Comparison of ENCODE assay signal across 24 cellular contexts in the genomic region with DNA sequence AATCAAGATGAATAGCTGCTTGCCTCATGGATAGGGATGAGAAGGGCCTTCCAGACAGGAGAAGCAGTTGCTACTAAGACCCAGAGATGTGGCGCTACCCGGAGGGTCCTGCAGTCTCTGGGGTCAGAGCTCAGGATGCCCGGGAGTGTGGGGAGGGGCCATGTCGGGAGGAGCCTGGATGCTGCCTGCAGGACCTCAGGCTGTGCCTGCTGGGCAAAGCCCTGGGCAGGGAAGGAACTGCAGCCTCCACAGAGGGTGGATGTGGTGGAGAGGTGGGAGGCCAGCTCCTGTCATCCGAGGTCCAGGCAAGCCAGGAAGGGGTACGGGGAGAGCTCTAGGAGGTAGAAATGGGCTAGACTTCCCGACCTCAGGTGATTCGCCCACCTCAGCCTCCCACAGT. TPM values are rescaled to one million over a fixed set of nuclear protein-coding genes. Genes with fewer than 3 reads are reported as not detected.
DNase-seq lines count a peak whose midpoint lies in the region; ATAC-seq, FAIRE-seq and TF ChIP-seq lines count a peak whose summit lies in the region.
"Had no signal": no experiment of that assay in that cellular context is flagged by ENCODE, and none has a peak within 500 bp of the region (broad histone marks: within the 10 kb centered on the region; RNA-seq: fewer than 3 reads in every experiment).

No MANE protein-coding gene starts in this region.

- H3K4me2 ChIP-seq in HepG2 (ENCODE audit: low read depth, low read length), result no peak overlapping the region

- H3K27me3 Mint-ChIP-seq in central memory CD8-positive, alpha-beta T cell, result no peaks in the 10 kb centered on the region
- H3K27me3 Mint-ChIP-seq in natural killer cell treated with Interleukin-12 subunit alpha and Interleukin-12 subunit beta and Interleukin-15 and Interleukin-18, amount 100 ng/mL, for 72 hours, result no peaks in the 10 kb centered on the region
- no peaks in the 10 kb centered on the region for H3K27me3 Mint-ChIP-seq in chondrocyte (ENCODE audit: low read depth)

- POLR2A ChIA-PET in HepG2 (lab: Yijun Ruan, JAX), result no interaction called here

- H3K9me3 Mint-ChIP-seq in central memory CD8-positive, alpha-beta T cell, result no peaks in the 10 kb centered on the region
- no peaks in the 10 kb centered on the region for H3K9me3 Mint-ChIP-seq in natural killer cell treated with Interleukin-12 subunit alpha and Interleukin-12 subunit beta and Interleukin-15 and Interleukin-18, amount 100 ng/mL, for 72 hours
- no peaks in the 10 kb centered on the region for H3K9me3 Mint-ChIP-seq in chondrocyte (ENCODE audit: low read depth)

- ATAC-seq in HepG2, result no peak
- ATAC-seq in central memory CD8-positive, alpha-beta T cell (replicated peaks; ENCODE audit: extremely low read depth, poor library complexity, severe bottlenecking), result no peak
- ATAC-seq in natural killer cell treated with Interleukin-12 subunit alpha and Interleukin-12 subunit beta and Interleukin-15 and Interleukin-18, amount 100 ng/mL, for 72 hours, result no peak
- ATAC-seq: HCT116 had no signal

- H3K4me3 Mint-ChIP-seq in central memory CD8-positive, alpha-beta T cell, result no peak overlapping the region
- no peak overlapping the region for H3K4me3 Mint-ChIP-seq in natural killer cell treated with Interleukin-12 subunit alpha and Interleukin-12 subunit beta and Interleukin-15 and Interleukin-18, amount 100 ng/mL, for 72 hours
- H3K4me3 Mint-ChIP-seq in chondrocyte (ENCODE audit: unreplicated experiment), result no peak overlapping the region

- TF ChIP-seq CTCF in liver (IDR thresholded peaks at IDR 0.05; ENCODE audit: low read depth, low read length, missing input control) (no peak), HepG2 (CRISPR knock-in tag; IDR thresholded peaks at IDR 0.05) (no peak), chondrocyte (IDR thresholded peaks at IDR 0.05) (no peak)

- H3K4me1 Mint-ChIP-seq in central memory CD8-positive, alpha-beta T cell, result peaks cover 33% of the 10 kb centered on the region
- H3K4me1 Mint-ChIP-seq in natural killer cell treated with Interleukin-12 subunit alpha and Interleukin-12 subunit beta and Interleukin-15 and Interleukin-18, amount 100 ng/mL, for 72 hours (ENCODE audit: low read depth in 2 of 2), result peaks cover 15 to 44% of the 10 kb centered on the region in 2 donors
- H3K4me1 Mint-ChIP-seq in chondrocyte (ENCODE audit: low read depth), result no peaks in the 10 kb centered on the region

- H4K20me1 ChIP-seq in HepG2 (ENCODE audit: insufficient read depth, low read length), result peaks cover 5% of the 10 kb centered on the region; the same call in 1 of the 2 replicates

- H3K4me3 ChIP-seq in liver (ENCODE audit: low read depth in 1 of 3, low read length in 3 of 3) (no peak overlapping the region), HepG2 (replicated peaks in 1 of 3; ENCODE audit: insufficient read depth in 1 of 3, low read depth in 2 of 3, low read length in 3 of 3) (no peak overlapping the region)

- H3K9ac ChIP-seq in liver (ENCODE audit: low read depth in 1 of 2, low read length in 2 of 2) (no peak overlapping the region), HepG2 (ENCODE audit: insufficient read depth, low read depth, low read length) (no peak overlapping the region)

- BruUV-seq in HepG2 (replicated peaks; lab: Mats Ljungman, UMichigan), result no TSS peak

- FAIRE-seq in HepG2 (lab: Jason Lieb, UNC) (no peak), GM12892 (lab: Jason Lieb, UNC) (no peak)
- FAIRE-seq: A204.1, D721Med, G401.6 had no signal

- no peak for TF ChIP-seq EP300 in HepG2 (IDR thresholded peaks at IDR 0.05; ENCODE audit: low read depth in 2 of 2, low read length in 2 of 2)
- TF ChIP-seq EP300 in HepG2 (CRISPR knock-in tag; IDR thresholded peaks at IDR 0.05; ENCODE audit: borderline replicate concordance), result no peak

- intact Hi-C loops in HepG2 (cut with micrococcal nuclease; ENCODE audit: unreplicated experiment), result no loop called here

- peak overlapping the region; percentile 84 to 91 for H3K27ac ChIP-seq in liver (ENCODE audit: low read depth in 1 of 2, low read length in 2 of 2)
- H3K27ac ChIP-seq in HepG2 (ENCODE audit: extremely low read length, insufficient read depth, low read length), result no peak overlapping the region

- peaks cover 20% of the 10 kb centered on the region for H3K36me3 Mint-ChIP-seq in central memory CD8-positive, alpha-beta T cell (ENCODE audit: insufficient read depth)
- no peaks in the 10 kb centered on the region for H3K36me3 Mint-ChIP-seq in natural killer cell treated with Interleukin-12 subunit alpha and Interleukin-12 subunit beta and Interleukin-15 and Interleukin-18, amount 100 ng/mL, for 72 hours
- no peaks in the 10 kb centered on the region for H3K36me3 Mint-ChIP-seq in chondrocyte (ENCODE audit: low read depth)

- no peaks in the 10 kb centered on the region for H3K9me3 ChIP-seq in liver (ENCODE audit: control insufficient read depth in 4 of 4, low read length in 3 of 4)
- no peaks in the 10 kb centered on the region for H3K9me3 ChIP-seq in HepG2 (ENCODE audit: low read length)

- TF ChIP-seq POLR2A in HepG2 (IDR thresholded peaks at IDR 0.05; ENCODE audit: insufficient read depth in 1 of 2, low read depth in 2 of 2, low read length in 2 of 2) (no peak), GM12892 (IDR thresholded peaks at IDR 0.05; ENCODE audit: low read depth, low read length) (no peak)

- no peak for DNase-seq in HepG2 (ENCODE audit: low spot score)
- DNase-seq in central memory CD8-positive, alpha-beta T cell (ENCODE audit: low spot score in 2 of 2), result no peak
- DNase-seq in natural killer cell treated with Interleukin-12 subunit alpha and Interleukin-12 subunit beta and Interleukin-15 and Interleukin-18, amount 100 ng/mL, for 72 hours (ENCODE audit: low spot score), result no peak
- DNase-seq in activated CD4-positive, CD25-positive, alpha-beta regulatory T cell treated with anti-CD3 and anti-CD28 coated beads, Interleukin-2, amount 50 U/mL, for 72 hours, result no peak
- DNase-seq in chondrocyte (ENCODE audit: low spot score), result no peak
- no peak for DNase-seq in GM12892 (ENCODE audit: insufficient read length)
- DNase-seq: GOT3, Kasumi-1, NCI-H1092 treated with DMSO at 0.1 percent for 48 hours, NCI-H1436, NCI-H187, NCI-H2081 treated with DMSO at 0.1 percent for 48 hours, NCI-H2171, NCI-H226, NCI-H510A, NCI-H69, RPMI8226, SHP77 had no signal

- no peak overlapping the region for H2AFZ ChIP-seq in HepG2 (ENCODE audit: low read length)

- CTCF ChIA-PET in HepG2 (lab: Yijun Ruan, JAX; ENCODE audit: low intra/inter-chr PET ratio, low total read pairs), result no interaction called here

- WGBS in liver, result 86% methylated on average over 8 of the region's 8 CpGs
- WGBS in HepG2 (ENCODE audit: low lambda C conversion rate), result 94% methylated on average over 8 of the region's 8 CpGs

- H3K4me1 ChIP-seq in liver (ENCODE audit: control insufficient read depth in 4 of 4, insufficient read depth in 4 of 4, low read length in 3 of 4) (peaks cover 28 to 59% (median 43%) of the 10 kb centered on the region in 4 donors), HepG2 (ENCODE audit: insufficient read depth, low read length) (peaks cover 35% of the 10 kb centered on the region)

- peaks cover 4% of the 10 kb centered on the region for H3K79me2 ChIP-seq in HepG2 (ENCODE audit: insufficient read depth, low read length)

- in situ Hi-C loops in HepG2 (cut with HindIII; ENCODE audit: extremely low pct_ligation_motif_present, low pct_unique_long_range_greater_than_20kb), result no loop called here

- peak overlapping the region; percentile 29 for H3K27ac Mint-ChIP-seq in central memory CD8-positive, alpha-beta T cell (ENCODE audit: low read depth)
- peak overlapping the region; percentile 28 to 64 for H3K27ac Mint-ChIP-seq in natural killer cell treated with Interleukin-12 subunit alpha and Interleukin-12 subunit beta and Interleukin-15 and Interleukin-18, amount 100 ng/mL, for 72 hours
- H3K27ac Mint-ChIP-seq in chondrocyte (ENCODE audit: unreplicated experiment), result no peak overlapping the region

- TF ChIP-seq RAD21 in liver (IDR thresholded peaks at IDR 0.05) (no peak), HepG2 (CRISPR knock-in tag; IDR thresholded peaks at IDR 0.05) (no peak)

- H3K36me3 ChIP-seq in liver (ENCODE audit: control insufficient read depth in 4 of 4, insufficient read depth in 3 of 4, low read depth in 1 of 4, low read length in 3 of 4) (no peaks in the 10 kb centered on the region), HepG2 (replicated peaks in 1 of 2; ENCODE audit: control insufficient read depth in 1 of 2, insufficient read depth in 2 of 2, low read length in 2 of 2) (peaks cover 2 to 18% of the 10 kb centered on the region in 2 experiments; a peak in 4 of 5 replicates)

- H3K27me3 ChIP-seq in liver (ENCODE audit: control insufficient read depth in 4 of 4, insufficient read depth in 4 of 4, low read length in 3 of 4) (no peaks in the 10 kb centered on the region), HepG2 (ENCODE audit: control insufficient read depth in 1 of 2, insufficient read depth in 2 of 2, low read length in 2 of 2) (no peaks in the 10 kb centered on the region)

RNA-seq across cellular contexts. Expression of gene PRR5, which starts 11.0 kb away (rescaled TPM):
- total RNA-seq in liver (10 to 100 TPM; 20.5 to 49.1 TPM), HepG2 (2016; rRNA removed; fragmentation: Illumina TruSeq; extraction: Trizol) (19.4 and 27.5 TPM in 2 replicates), chondrocyte (10.6 to 17.2 TPM (median 15.1 TPM) in 3 replicates)
- polyA plus RNA-seq in liver (10 to 100 TPM; 11.5 to 18.1 TPM), HepG2 (2011; rRNA removed) (11.6 and 14.2 TPM in 2 replicates)
- total RNA-seq in HepG2 (2016; cell fraction: cytosol; rRNA removed; fragmentation: Illumina TruSeq; extraction: Trizol; ENCODE audit: low read depth), result 11.8 and 14.1 TPM in 2 replicates
- total RNA-seq in HepG2 (2016; cell fraction: insoluble cytoplasmic fraction; rRNA removed; fragmentation: Illumina TruSeq; extraction: Trizol), result 18.0 and 27.8 TPM in 2 replicates
- total RNA-seq in HepG2 (2016; cell fraction: membrane; rRNA removed; fragmentation: Illumina TruSeq; extraction: Trizol), result 20.5 and 24.3 TPM in 2 replicates
- total RNA-seq in HepG2 (2016; cell fraction: nucleus; rRNA removed; fragmentation: Illumina TruSeq; extraction: Trizol), result 29.0 and 30.8 TPM in 2 replicates
- 10.6 and 15.7 TPM in 2 replicates for polyA plus RNA-seq in HepG2 (2011; cell fraction: cytosol; rRNA removed)
- 37.8 and 39.5 TPM in 2 replicates for polyA plus RNA-seq in HepG2 (2011; cell fraction: nucleus; rRNA removed)
- 9.0 and 15.0 TPM in 2 replicates for polyA plus RNA-seq in HepG2 (2012)
- polyA plus RNA-seq in HepG2 (2016; cell fraction: cytosol; fragmentation: Illumina TruSeq; extraction: Trizol; ENCODE audit: low read depth), result 15.7 and 19.9 TPM in 2 replicates
- polyA plus RNA-seq in HepG2 (2016; cell fraction: insoluble cytoplasmic fraction; fragmentation: Illumina TruSeq; extraction: Trizol; ENCODE audit: low read depth), result 27.0 and 28.3 TPM in 2 replicates
- polyA plus RNA-seq in HepG2 (2016; cell fraction: membrane; fragmentation: Illumina TruSeq; extraction: Trizol; ENCODE audit: low read depth), result 23.3 and 25.4 TPM in 2 replicates
- polyA plus RNA-seq in HepG2 (2016; cell fraction: nucleus; fragmentation: Illumina TruSeq; extraction: Trizol; ENCODE audit: insufficient read depth, low read depth), result 52.2 and 53.0 TPM in 2 replicates
- 23.9 and 28.6 TPM in 2 replicates for polyA minus RNA-seq in HepG2 (2011; rRNA and poly(A)+ RNA removed; ENCODE audit: low replicate concordance)
- polyA minus RNA-seq in HepG2 (2011; cell fraction: cytosol; rRNA and poly(A)+ RNA removed), result 6.8 and 9.5 TPM in 2 replicates
- 24.1 and 24.2 TPM in 2 replicates for polyA minus RNA-seq in HepG2 (2011; cell fraction: nucleus; rRNA and poly(A)+ RNA removed)
- total RNA-seq in natural killer cell treated with Interleukin-12 subunit alpha and Interleukin-12 subunit beta and Interleukin-15 and Interleukin-18, amount 100 ng/mL, for 72 hours, result 10 to 100 TPM; 15.7 to 29.2 TPM
- 0.66 TPM for polyA plus RNA-seq in GM12892 (2012; ENCODE audit: missing spikeins)
- total RNA-seq: M059J had no signal

RNA-seq across cellular contexts. Expression of gene ARHGAP8, which starts 39.4 kb away (rescaled TPM):
- 1 to 10 TPM in 1 of 2 donors, under 1 TPM in 1; 0.84 to 1.8 TPM for total RNA-seq in liver
- polyA plus RNA-seq in liver, result 1 to 10 TPM in 1 of 2 donors, under 1 TPM in 1; 0.58 to 1.4 TPM
- 0.07 and 0.17 TPM in 2 replicates for total RNA-seq in HepG2 (2016; rRNA removed; fragmentation: Illumina TruSeq; extraction: Trizol)
- 0.20 TPM in 1 of 2 replicates, not detected in the other for total RNA-seq in HepG2 (2016; cell fraction: cytosol; rRNA removed; fragmentation: Illumina TruSeq; extraction: Trizol; ENCODE audit: low read depth)
- 0.11 TPM in 1 of 2 replicates, not detected in the other for total RNA-seq in HepG2 (2016; cell fraction: insoluble cytoplasmic fraction; rRNA removed; fragmentation: Illumina TruSeq; extraction: Trizol)
- total RNA-seq in HepG2 (2016; cell fraction: membrane; rRNA removed; fragmentation: Illumina TruSeq; extraction: Trizol), result 0.25 and 0.45 TPM in 2 replicates
- not detected in 2 replicates for total RNA-seq in HepG2 (2016; cell fraction: nucleus; rRNA removed; fragmentation: Illumina TruSeq; extraction: Trizol)
- polyA plus RNA-seq in HepG2 (2011; rRNA removed), result 0.72 TPM in 1 of 2 replicates, not detected in the other
- 0.05 TPM in 1 of 2 replicates, not detected in the other for polyA plus RNA-seq in HepG2 (2011; cell fraction: cytosol; rRNA removed)
- 0.09 TPM in 1 of 2 replicates, not detected in the other for polyA plus RNA-seq in HepG2 (2011; cell fraction: nucleus; rRNA removed)
- not detected in 2 replicates for polyA plus RNA-seq in HepG2 (2012)
- polyA plus RNA-seq in HepG2 (2016; cell fraction: cytosol; fragmentation: Illumina TruSeq; extraction: Trizol; ENCODE audit: low read depth), result 0.15 TPM in 1 of 2 replicates, not detected in the other
- polyA plus RNA-seq in HepG2 (2016; cell fraction: insoluble cytoplasmic fraction; fragmentation: Illumina TruSeq; extraction: Trizol; ENCODE audit: low read depth), result 0.32 TPM in 1 of 2 replicates, not detected in the other
- 0.06 TPM in 1 of 2 replicates, not detected in the other for polyA plus RNA-seq in HepG2 (2016; cell fraction: membrane; fragmentation: Illumina TruSeq; extraction: Trizol; ENCODE audit: low read depth)
- not detected in 2 replicates for polyA plus RNA-seq in HepG2 (2016; cell fraction: nucleus; fragmentation: Illumina TruSeq; extraction: Trizol; ENCODE audit: insufficient read depth, low read depth)
- 0.08 and 0.91 TPM in 2 replicates for polyA minus RNA-seq in HepG2 (2011; rRNA and poly(A)+ RNA removed; ENCODE audit: low replicate concordance)
- polyA minus RNA-seq in HepG2 (2011; cell fraction: cytosol; rRNA and poly(A)+ RNA removed), result not detected in 2 replicates
- polyA minus RNA-seq in HepG2 (2011; cell fraction: nucleus; rRNA and poly(A)+ RNA removed), result not detected in 2 replicates
- 1 to 10 TPM in 1 of 2 donors, under 1 TPM in 1; 0.64 to 2.3 TPM for total RNA-seq in natural killer cell treated with Interleukin-12 subunit alpha and Interleukin-12 subunit beta and Interleukin-15 and Interleukin-18, amount 100 ng/mL, for 72 hours
- 0.25 to 0.58 TPM (median 0.51 TPM) in 3 replicates for total RNA-seq in chondrocyte
- polyA plus RNA-seq in GM12892 (2012; ENCODE audit: missing spikeins), result not detected
- total RNA-seq: M059J had no signal
